ENCODE assay signal across 17 cellular contexts in the genomic region with DNA sequence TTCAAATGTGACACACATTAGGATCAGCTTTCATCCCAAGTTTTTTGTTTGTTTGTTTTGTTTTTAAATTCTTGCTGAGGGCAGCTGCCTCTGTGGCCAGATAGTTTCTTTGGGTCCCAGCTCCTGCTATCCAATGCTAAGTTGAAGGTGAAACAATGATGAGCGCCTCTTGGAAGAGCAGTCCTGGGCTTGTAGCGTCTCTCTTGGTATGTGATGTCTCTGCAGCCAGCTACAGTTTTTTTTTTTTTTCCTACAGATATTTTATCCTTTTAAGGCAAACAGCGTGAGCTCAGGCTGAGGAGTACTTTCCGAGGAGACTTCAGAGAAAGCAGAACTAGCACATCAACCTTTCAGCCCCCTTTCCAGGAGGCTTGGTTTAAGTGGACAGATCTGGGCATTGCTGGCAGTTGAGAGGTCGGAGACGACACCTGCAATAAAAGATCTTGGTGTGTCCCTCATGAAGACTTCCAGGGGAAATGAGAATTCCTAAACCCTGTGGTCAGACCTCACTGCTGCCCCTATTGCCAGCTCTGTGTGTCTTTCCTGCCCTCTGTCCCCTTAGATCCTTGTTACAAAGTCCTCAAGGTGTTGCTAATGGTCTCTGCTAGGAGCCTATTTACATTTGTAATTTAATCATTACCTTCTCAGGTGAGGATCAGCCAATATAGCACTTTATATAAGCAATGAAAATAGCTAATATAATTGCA. TPM values are rescaled to one million over a fixed set of nuclear protein-coding genes. Genes with fewer than 3 reads are reported as not detected.
DNase-seq lines count a peak whose midpoint lies in the region; TF ChIP-seq lines count a peak whose summit lies in the region.
"Had no signal": no experiment of that assay in that cellular context is flagged by ENCODE, and none has a peak within 500 bp of the region (broad histone marks: within the 10 kb centered on the region; RNA-seq: fewer than 3 reads in every experiment).

No MANE protein-coding gene starts in this region.

- no peak for TF ChIP-seq POLR2A in stomach (IDR thresholded peaks at IDR 0.05)

- no peak for TF ChIP-seq CTCF in stomach (IDR thresholded peaks at IDR 0.05)

- no peaks in the 10 kb centered on the region for H3K36me3 ChIP-seq in HUES6 (ENCODE audit: control insufficient read depth, insufficient read depth, low read length)
- no peaks in the 10 kb centered on the region for H3K36me3 ChIP-seq in stomach

- H3K9me3 ChIP-seq in HUES6 (ENCODE audit: control insufficient read depth, insufficient read depth, low read depth, low read length) (no peaks in the 10 kb centered on the region), stomach (no peaks in the 10 kb centered on the region)

- WGBS in stomach, 5 donors: 43 to 51% (median 46%) methylated on average over 6 of the region's 6 CpGs

- H3K4me1 ChIP-seq in HUES6 (ENCODE audit: control insufficient read depth, insufficient read depth, low read length) (peaks cover 36% of the 10 kb centered on the region), stomach (peaks cover 0 to 27% (median 7%) of the 10 kb centered on the region in 4 donors)

- H3K27me3 ChIP-seq in HUES6 (ENCODE audit: control insufficient read depth, insufficient read depth, low read length) (no peaks in the 10 kb centered on the region), stomach (no peaks in the 10 kb centered on the region)

- peak; percentile 19 for DNase-seq in dedifferentiated amniotic fluid mesenchymal stem cell (ENCODE audit: extremely low spot score)
- DNase-seq in iPS-NIHi11 (ENCODE audit: low spot score): peak; percentile 56
- no peak for DNase-seq in stomach
- DNase-seq in ecto neural progenitor cell (ENCODE audit: low spot score): no peak
- no peak for DNase-seq in mucosa of gallbladder (ENCODE audit: low spot score)
- no peak for DNase-seq in DMS114 treated with DMSO at 0.1 percent for 48 hours (lab: John Stamatoyannopoulos, UW; ENCODE audit: unreplicated experiment)
- no peak for DNase-seq in activated effector memory CD4-positive, alpha-beta T cell treated with anti-CD3 and anti-CD28 coated beads, Interleukin-2, amount 50 U/mL, for 16 hours
- DNase-seq: activated CD4-positive, alpha-beta T cell treated with anti-CD3 and anti-CD28 coated beads for 48 hours; activated T-cell treated with anti-CD3 and anti-CD28 coated beads, Interleukin-2, amount 50 U/mL, for 24 hours; effector memory CD8-positive, alpha-beta T cell; glutamatergic neuron; NCI-H1417 treated with DMSO at 0.1 percent for 48 hours; NCI-H526 treated with DMSO at 0.1 percent for 48 hours; stimulated activated CD8-positive, alpha-beta memory T cell treated with anti-CD3 and anti-CD28 coated beads, Interleukin-4, amount 100 ng/mL, for 48 hours had no signal

- H3K4me3 ChIP-seq in HUES6 (ENCODE audit: low read depth, low read length) (peak overlapping the region; percentile 4; the same call in 1 of the 2 replicates), stomach (no peak overlapping the region)

- intact Hi-C loops in stomach (cut with DNase I; ENCODE audit: low total_unique reads): no loop called here

- TF ChIP-seq EP300 in stomach (IDR thresholded peaks at IDR 0.05): no peak

- no peak overlapping the region for H3K27ac ChIP-seq in HUES6 (ENCODE audit: low read depth, low read length)
- peak overlapping the region in 4 of 5 donors; percentile 18 to 73 (median 54) for H3K27ac ChIP-seq in stomach
- H3K27ac ChIP-seq: RWPE1 had no signal

- no peak overlapping the region for H3K9ac ChIP-seq in HUES6 (ENCODE audit: low read length)

RNA-seq across cellular contexts. Expression of gene PRKG1, which starts 9.1 kb away (rescaled TPM):
- 10 to 100 TPM; 11.6 to 89.2 (median 26.8) TPM for total RNA-seq in stomach
- polyA plus RNA-seq in stomach: 1 to 10 TPM; 1.5 to 7.9 (median 3.7) TPM
- total RNA-seq in mucosa of gallbladder: 28.3 TPM
- polyA plus RNA-seq: CD14-positive monocyte had no signal

Comparison
In these comparisons a context has a peak if more than half of its experiments do, and no peak if none do; other contexts are left out.
1. DNase-seq: peak in dedifferentiated amniotic fluid mesenchymal stem cell (single experiment) and iPS-NIHi11 (single experiment); none in stomach (single experiment), ecto neural progenitor cell (single experiment), mucosa of gallbladder (single experiment), DMS114 treated with DMSO at 0.1 percent for 48 hours (single experiment) and activated effector memory CD4-positive, alpha-beta T cell treated with anti-CD3 and anti-CD28 coated beads, Interleukin-2, amount 50 U/mL, for 16 hours (single experiment).